Comparison of ENCODE assay signal across 17 cellular contexts in the genomic region with DNA sequence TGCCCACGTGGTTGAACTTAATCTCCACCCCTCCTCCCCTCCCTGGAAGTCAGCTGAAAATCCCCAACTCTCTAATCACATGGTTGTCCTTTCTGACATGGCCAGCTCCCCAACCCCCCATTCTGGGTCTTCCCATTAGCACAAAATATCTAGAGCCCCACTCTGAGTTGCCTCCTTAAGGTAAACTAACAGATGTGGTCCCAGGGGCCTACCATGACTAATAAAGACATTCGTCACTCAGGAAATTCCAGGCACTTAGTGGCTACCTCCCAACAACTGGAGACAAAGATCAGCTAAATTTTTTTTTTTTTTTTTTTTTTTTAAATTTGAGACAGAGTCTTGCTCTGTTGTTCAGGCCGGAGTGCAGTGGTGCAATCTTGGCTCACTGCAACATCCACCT. TPM values are rescaled to one million over a fixed set of nuclear protein-coding genes. Genes with fewer than 3 reads are reported as not detected.
DNase-seq lines count a peak whose midpoint lies in the region; ATAC-seq and TF ChIP-seq lines count a peak whose summit lies in the region.
"Had no signal": no experiment of that assay in that cellular context is flagged by ENCODE, and none has a peak within 500 bp of the region (broad histone marks: within the 10 kb centered on the region; RNA-seq: fewer than 3 reads in every experiment).

No MANE protein-coding gene starts in this region.

- no peak for ATAC-seq in GM21381 (IDR thresholded peaks at IDR 0.05; ENCODE audit: unreplicated experiment)
- ATAC-seq: GM23338, HepG2, Panc1 had no signal

- DNase-seq in A172 (ENCODE audit: low spot score) (peak; percentile 37), HCEC 1CT (peak; percentile 73), RPMI7951 (ENCODE audit: low read depth) (peak; percentile 77), epithelial cell of esophagus (ENCODE audit: low read depth) (peak; percentile 26), GOT3 (lab: John Stamatoyannopoulos, UW) (no peak), NCI-H2196 treated with DMSO at 0.1 percent for 48 hours (lab: John Stamatoyannopoulos, UW; ENCODE audit: unreplicated experiment) (no peak), midbrain (lab: John Stamatoyannopoulos, UW) (no peak)
- DNase-seq: 8988T, Caco-2, Karpas-422, NCI-H146, NCI-H748 treated with DMSO at 0.1 percent for 48 hours, SHP77 treated with DMSO at 0.1 percent for 48 hours had no signal

- no peak overlapping the region for H3K4me3 ChIP-seq in epithelial cell of esophagus (ENCODE audit: low read length)
- H3K4me3 ChIP-seq: GM23338 had no signal

- TF ChIP-seq CTCF in epithelial cell of esophagus (IDR thresholded peaks at IDR 0.05; ENCODE audit: insufficient read depth, low read depth, low read length, missing control alignments), result no peak

RNA-seq across cellular contexts. Expression of a gene that starts 21.1 kb away (rescaled TPM):
- 14.9 and 15.7 TPM in 2 replicates for total RNA-seq in A172 (2014; rRNA removed; shearing (Covaris generic))
- total RNA-seq in RPMI7951 (2014; rRNA removed; shearing (Covaris generic)), result 14.4 and 27.6 TPM in 2 replicates

Comparison
In these comparisons a context has a peak if more than half of its experiments do, and no peak if none do; other contexts are left out.
1. DNase-seq: peak in A172 (single experiment), HCEC 1CT (single experiment), RPMI7951 (single experiment) and epithelial cell of esophagus (single experiment); none in GOT3 (single experiment), NCI-H2196 treated with DMSO at 0.1 percent for 48 hours (single experiment) and midbrain (single experiment).